In the genomic region with DNA sequence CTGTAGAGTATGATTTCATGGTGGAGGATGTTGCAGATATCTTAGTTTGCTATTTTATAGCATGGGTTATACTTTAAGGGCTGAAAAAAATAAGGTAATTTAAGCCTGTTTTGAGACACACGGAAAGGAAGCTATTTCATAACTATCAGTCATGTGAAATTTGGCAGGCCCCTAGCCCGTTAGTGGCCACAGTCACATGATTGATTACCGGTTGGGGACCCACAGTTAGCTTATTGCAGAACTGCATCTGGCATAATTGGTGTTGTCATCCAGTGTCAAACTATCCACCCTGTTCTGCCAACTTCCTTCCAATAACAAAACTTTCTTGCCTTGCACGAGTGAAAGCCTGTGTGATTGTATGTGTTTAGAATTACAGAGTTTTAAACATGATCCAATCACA, we compare ENCODE assay signal across 1 cellular context.
TF ChIP-seq lines count a peak whose summit lies in the region.

No MANE protein-coding gene starts in this region.

TF ChIP-seq in endothelial cell of umbilical vein, 7 proteins besides CTCF, POLR2A, EP300 and RAD21 (continued from another document):
- no peak for TF ChIP-seq JUN (IDR thresholded peaks at IDR 0.05; ENCODE audit: borderline replicate concordance, insufficient read depth, insufficient read length, low read depth)
- TF ChIP-seq MYC (IDR thresholded peaks at IDR 0.05; ENCODE audit: low read depth, low read length): no peak
- no peak for TF ChIP-seq EZH2 (IDR thresholded peaks at IDR 0.05; ENCODE audit: borderline replicate concordance, low read depth, low read length, severe bottlenecking)
- no peak for TF ChIP-seq FOS (IDR thresholded peaks at IDR 0.05; ENCODE audit: borderline replicate concordance, insufficient read depth, low read length)
- TF ChIP-seq POLR2AphosphoS5 (IDR thresholded peaks at IDR 0.05; ENCODE audit: insufficient read depth, low read depth, low read length): no peak
- TF ChIP-seq GATA2 (IDR thresholded peaks at IDR 0.05; ENCODE audit: insufficient read depth, insufficient read length, low read depth, low read length): no peak
TF ChIP-seq in endothelial cell of umbilical vein: peak in this region for 0.
